32 cellular contexts compared by ENCODE assay signal in genomic region chr3:157961665-157962064, GRCh38.
"Had no signal": no experiment of that assay in that cellular context is flagged by ENCODE, and none has a peak within 500 bp of the region (broad histone marks: within the 10 kb centered on the region; RNA-seq: fewer than 3 reads in every experiment).

No MANE protein-coding gene starts in this region.

- H3K36me3 ChIP-seq: adrenal gland, ascending aorta, brain microvascular endothelial cell, breast epithelium, cardiac muscle cell had no signal

- H3K27me3 ChIP-seq: adrenal gland, ascending aorta, body of pancreas, brain microvascular endothelial cell, breast epithelium, cardiac muscle cell had no signal

- H3K4me3 ChIP-seq: adrenal gland, ascending aorta, body of pancreas, breast epithelium, cardiac muscle cell had no signal

- H3K27ac ChIP-seq: adrenal gland, ascending aorta, body of pancreas, brain microvascular endothelial cell, breast epithelium, cardiac muscle cell had no signal

- DNase-seq: activated effector memory CD4-positive, alpha-beta T cell treated with anti-CD3 and anti-CD28 coated beads, Interleukin-2, amount 50 U/mL, for 16 hours; activated effector memory CD4-positive, alpha-beta T cell treated with Interleukin-2 at 50 U/mL for 16 hours; activated gamma-delta T cell; activated gamma-delta T cell treated with Interleukin-2 at 50 U/mL for 16 hours; activated naive CD4-positive, alpha-beta T cell; activated naive CD4-positive, alpha-beta T cell treated with anti-CD3 and anti-CD28 coated beads for 36 hours; activated naive CD4-positive, alpha-beta T cell treated with anti-CD3 and anti-CD28 coated beads, Interleukin-2, amount 10 ng/mL, durations not matched to agents 7 days and 5 days; activated naive CD4-positive, alpha-beta T cell treated with anti-CD3 and anti-CD28 coated beads, Interleukin-2, amount 50 U/mL, for 16 hours; activated naive CD4-positive, alpha-beta T cell treated with Interleukin-2 at 50 U/mL for 16 hours; activated naive CD8-positive, alpha-beta T cell treated with anti-CD3 and anti-CD28 coated beads for 36 hours; activated naive CD8-positive, alpha-beta T cell treated with anti-CD3 and anti-CD28 coated beads, Interleukin-2, amount 10 ng/mL, durations not matched to agents 7 days and 5 days; activated naive CD8-positive, alpha-beta T cell treated with anti-CD3 and anti-CD28 coated beads, Interleukin-2, amount 50 U/mL, for 24 hours; activated T-cell treated with anti-CD3 and anti-CD28 coated beads, Interleukin-2, amount 50 U/mL, for 1 hour; activated T-cell treated with anti-CD3 and anti-CD28 coated beads, Interleukin-2, amount 50 U/mL, for 24 hours; activated T-cell treated with anti-CD3 and anti-CD28 coated beads, Interleukin-2, amount 50 U/mL, for 4 hours; activated T-cell treated with anti-CD3 and anti-CD28 coated beads, Interleukin-2, amount 50 U/mL, for 48 hours; activated T-cell treated with anti-CD3 and anti-CD28 coated beads, Interleukin-2, amount 50 U/mL, for 72 hours; adrenal gland; amniotic stem cell; amygdala; anterior cingulate cortex; aorta; body of pancreas; brain microvascular endothelial cell; caudate nucleus; central memory CD4-positive, alpha-beta T cell; cerebellar nuclear complex had no signal

- H3K4me1 ChIP-seq: ascending aorta, body of pancreas, breast epithelium had no signal

- H3K9me3 ChIP-seq: adrenal gland, ascending aorta, body of pancreas, breast epithelium had no signal

- ATAC-seq: activated naive CD4-positive, alpha-beta T cell treated with anti-CD3 and anti-CD28 coated beads, Interleukin-2, amount 50 U/mL, for 72 hours; activated naive CD8-positive, alpha-beta T cell treated with anti-CD3 and anti-CD28 coated beads, Interleukin-2, amount 50 U/mL, for 24 hours; activated T-cell treated with anti-CD3 and anti-CD28 coated beads, Interleukin-2, amount 50 U/mL, for 4 hours; activated T-cell treated with anti-CD3 and anti-CD28 coated beads, Interleukin-2, amount 50 U/mL, for 72 hours; activated T-helper 17 cell treated with anti-CD3 and anti-CD28 coated beads, Interleukin-2, amount 50 U/mL, for 72 hours; body of pancreas had no signal
